ENCODE assay signal across 13 cellular contexts in the genomic region with DNA sequence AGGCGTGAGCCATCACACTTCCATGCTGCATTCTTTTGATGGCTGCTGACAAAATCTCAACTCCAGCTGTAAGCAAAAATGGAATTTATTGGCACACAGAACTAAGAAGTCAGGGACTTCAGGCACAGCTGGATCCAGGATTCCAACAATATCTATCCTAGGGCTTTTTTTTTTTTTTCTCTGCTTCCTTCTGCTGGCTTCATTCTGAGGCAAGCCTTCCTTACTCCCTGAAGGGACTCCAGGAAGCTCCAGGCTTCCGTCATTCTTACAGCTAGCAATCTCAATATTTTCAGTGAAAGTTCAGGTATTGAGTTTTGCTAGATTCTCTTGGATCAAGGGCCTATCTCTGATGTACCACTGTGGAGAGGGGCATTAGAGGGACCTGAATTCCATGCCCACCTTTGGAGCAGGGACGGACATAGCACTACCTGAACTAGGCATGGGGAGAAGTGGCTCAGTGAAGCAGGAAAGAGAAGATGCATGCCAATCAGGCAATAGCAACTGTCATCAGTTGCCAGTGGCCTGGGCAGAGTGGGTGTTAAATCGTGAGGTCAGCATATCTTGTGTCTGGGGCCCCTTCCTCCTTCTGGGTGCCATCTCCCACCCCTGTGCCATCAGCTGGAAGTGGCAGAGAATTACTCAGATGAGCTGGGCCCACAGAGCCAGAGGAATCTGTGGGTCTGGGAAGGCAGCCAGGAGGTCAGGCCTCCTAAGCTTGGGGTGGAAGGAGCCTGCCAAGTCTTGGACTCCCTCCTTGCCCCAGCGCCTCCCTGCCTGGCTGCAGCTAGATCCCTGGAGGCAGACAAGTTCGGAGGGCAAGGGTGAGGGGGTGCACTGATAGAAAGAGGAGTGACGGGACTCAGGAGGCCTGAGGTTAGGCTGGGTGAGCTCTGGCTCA.
A peak's percentile ranks its signal among the peaks of the same experiment; 100 is the strongest.
DNase-seq lines count a peak whose midpoint lies in the region; ATAC-seq, FAIRE-seq and TF ChIP-seq lines count a peak whose summit lies in the region.
"Had no signal": no experiment of that assay in that cellular context is flagged by ENCODE, and none has a peak within 500 bp of the region (broad histone marks: within the 10 kb centered on the region; RNA-seq: fewer than 3 reads in every experiment).

No MANE protein-coding gene starts in this region.

- H3K27me3 ChIP-seq in MG63: no peaks in the 10 kb centered on the region; the same call in 1 of the 2 replicates
- no peaks in the 10 kb centered on the region for H3K27me3 ChIP-seq in left lung

- DNase-seq in MG63 (peak; percentile 96), fibroblast of gingiva (ENCODE audit: low read depth) (peak; percentile 87), left lung (no peak), urothelium cell line (ENCODE audit: low spot score) (peak; percentile 36), NCI-H524 treated with DMSO at 0.1 percent for 48 hours (lab: John Stamatoyannopoulos, UW) (no peak)
- no peak for DNase-seq in activated T-helper 1 cell treated with anti-CD3 and anti-CD28 coated beads, Interleukin-12 subunit alpha, Interleukin-12 subunit beta, Interleukin-2, Interleukin-4 antibody, amounts not matched to agents 30 ng/mL and 10 ng/mL and 1 ng/mL, durations not matched to agents 14 hours and 24 hours and 36 hours (ENCODE audit: low spot score)
- DNase-seq: Calu3, Kasumi-1, NCI-H2227 treated with DMSO at 0.1 percent for 48 hours, WERI-Rb-1 had no signal

- H3K4me3 ChIP-seq in MG63 (no peak overlapping the region), left lung (no peak overlapping the region)

- intact Hi-C loops in left lung (cut with DNase I): no loop called here
- intact Hi-C loops in activated T-helper 1 cell treated with anti-CD3 and anti-CD28 coated beads, Interleukin-12 subunit alpha, Interleukin-12 subunit beta, Interleukin-2, Interleukin-4 antibody, amounts not matched to agents 30 ng/mL and 10 ng/mL and 1 ng/mL, durations not matched to agents 14 hours and 24 hours and 36 hours (cut with micrococcal nuclease): no loop called here

- TF ChIP-seq CTCF in left lung (IDR thresholded peaks at IDR 0.05): no peak

- no peaks in the 10 kb centered on the region for H3K4me1 ChIP-seq in left lung

- no peaks in the 10 kb centered on the region for H3K4me1 Mint-ChIP-seq in activated T-helper 1 cell treated with anti-CD3 and anti-CD28 coated beads, Interleukin-12 subunit alpha, Interleukin-12 subunit beta, Interleukin-2, Interleukin-4 antibody, amounts not matched to agents 30 ng/mL and 10 ng/mL and 1 ng/mL, durations not matched to agents 14 hours and 24 hours and 36 hours (ENCODE audit: low read depth)
- H3K4me1 Mint-ChIP-seq: stimulated activated memory B cell treated with anti-CD40 and anti-IgM and Interleukin-4, amounts not matched to agents 10 μg/mL and 1 μg/mL and 100 μg/mL, for 72 hours had no signal

- no peak for FAIRE-seq in urothelium cell line (lab: Jason Lieb, UNC)
- FAIRE-seq: GM19239 had no signal

- H3K27ac ChIP-seq in left lung: no peak overlapping the region
- H3K27ac ChIP-seq: WERI-Rb-1 had no signal

- H3K9me3 ChIP-seq in MG63 (no peaks in the 10 kb centered on the region), left lung (no peaks in the 10 kb centered on the region)

- peak; percentile 45 for ATAC-seq in left lung
- ATAC-seq in HG02981 (IDR thresholded peaks at IDR 0.05; ENCODE audit: unreplicated experiment): no peak
- ATAC-seq: stimulated activated memory B cell treated with anti-CD40 and anti-IgM and Interleukin-4, amounts not matched to agents 10 μg/mL and 1 μg/mL and 100 μg/mL, for 72 hours had no signal

- H3K36me3 ChIP-seq in MG63 (no peaks in the 10 kb centered on the region), left lung (no peaks in the 10 kb centered on the region)
- H3K36me3 ChIP-seq: WERI-Rb-1 had no signal

- H3K27me3 Mint-ChIP-seq in activated T-helper 1 cell treated with anti-CD3 and anti-CD28 coated beads, Interleukin-12 subunit alpha, Interleukin-12 subunit beta, Interleukin-2, Interleukin-4 antibody, amounts not matched to agents 30 ng/mL and 10 ng/mL and 1 ng/mL, durations not matched to agents 14 hours and 24 hours and 36 hours (ENCODE audit: insufficient read depth): peaks cover 5% of the 10 kb centered on the region

- no peak overlapping the region for H3K27ac Mint-ChIP-seq in activated T-helper 1 cell treated with anti-CD3 and anti-CD28 coated beads, Interleukin-12 subunit alpha, Interleukin-12 subunit beta, Interleukin-2, Interleukin-4 antibody, amounts not matched to agents 30 ng/mL and 10 ng/mL and 1 ng/mL, durations not matched to agents 14 hours and 24 hours and 36 hours
- H3K27ac Mint-ChIP-seq: stimulated activated memory B cell treated with anti-CD40 and anti-IgM and Interleukin-4, amounts not matched to agents 10 μg/mL and 1 μg/mL and 100 μg/mL, for 72 hours had no signal

- H3K36me3 Mint-ChIP-seq in activated T-helper 1 cell treated with anti-CD3 and anti-CD28 coated beads, Interleukin-12 subunit alpha, Interleukin-12 subunit beta, Interleukin-2, Interleukin-4 antibody, amounts not matched to agents 30 ng/mL and 10 ng/mL and 1 ng/mL, durations not matched to agents 14 hours and 24 hours and 36 hours (ENCODE audit: low read depth): no peaks in the 10 kb centered on the region
- H3K36me3 Mint-ChIP-seq: stimulated activated memory B cell treated with anti-CD40 and anti-IgM and Interleukin-4, amounts not matched to agents 10 μg/mL and 1 μg/mL and 100 μg/mL, for 72 hours had no signal

- H3K9me3 Mint-ChIP-seq in activated T-helper 1 cell treated with anti-CD3 and anti-CD28 coated beads, Interleukin-12 subunit alpha, Interleukin-12 subunit beta, Interleukin-2, Interleukin-4 antibody, amounts not matched to agents 30 ng/mL and 10 ng/mL and 1 ng/mL, durations not matched to agents 14 hours and 24 hours and 36 hours: no peaks in the 10 kb centered on the region
- H3K9me3 Mint-ChIP-seq: stimulated activated memory B cell treated with anti-CD40 and anti-IgM and Interleukin-4, amounts not matched to agents 10 μg/mL and 1 μg/mL and 100 μg/mL, for 72 hours had no signal

- H3K4me3 Mint-ChIP-seq in activated T-helper 1 cell treated with anti-CD3 and anti-CD28 coated beads, Interleukin-12 subunit alpha, Interleukin-12 subunit beta, Interleukin-2, Interleukin-4 antibody, amounts not matched to agents 30 ng/mL and 10 ng/mL and 1 ng/mL, durations not matched to agents 14 hours and 24 hours and 36 hours: no peak overlapping the region
- H3K4me3 Mint-ChIP-seq: stimulated activated memory B cell treated with anti-CD40 and anti-IgM and Interleukin-4, amounts not matched to agents 10 μg/mL and 1 μg/mL and 100 μg/mL, for 72 hours had no signal

Comparison
In these comparisons a context has a peak if more than half of its experiments do, and no peak if none do; other contexts are left out.
1. DNase-seq: peak in MG63 (single experiment), fibroblast of gingiva (single experiment) and urothelium cell line (single experiment); none in left lung (0 of 2), activated T-helper 1 cell treated with anti-CD3 and anti-CD28 coated beads, Interleukin-12 subunit alpha, Interleukin-12 subunit beta, Interleukin-2, Interleukin-4 antibody, amounts not matched to agents 30 ng/mL and 10 ng/mL and 1 ng/mL, durations not matched to agents 14 hours and 24 hours and 36 hours (single experiment) and NCI-H524 treated with DMSO at 0.1 percent for 48 hours (single experiment).